Comparison of ENCODE assay signal across 1 cellular context in the genomic region with DNA sequence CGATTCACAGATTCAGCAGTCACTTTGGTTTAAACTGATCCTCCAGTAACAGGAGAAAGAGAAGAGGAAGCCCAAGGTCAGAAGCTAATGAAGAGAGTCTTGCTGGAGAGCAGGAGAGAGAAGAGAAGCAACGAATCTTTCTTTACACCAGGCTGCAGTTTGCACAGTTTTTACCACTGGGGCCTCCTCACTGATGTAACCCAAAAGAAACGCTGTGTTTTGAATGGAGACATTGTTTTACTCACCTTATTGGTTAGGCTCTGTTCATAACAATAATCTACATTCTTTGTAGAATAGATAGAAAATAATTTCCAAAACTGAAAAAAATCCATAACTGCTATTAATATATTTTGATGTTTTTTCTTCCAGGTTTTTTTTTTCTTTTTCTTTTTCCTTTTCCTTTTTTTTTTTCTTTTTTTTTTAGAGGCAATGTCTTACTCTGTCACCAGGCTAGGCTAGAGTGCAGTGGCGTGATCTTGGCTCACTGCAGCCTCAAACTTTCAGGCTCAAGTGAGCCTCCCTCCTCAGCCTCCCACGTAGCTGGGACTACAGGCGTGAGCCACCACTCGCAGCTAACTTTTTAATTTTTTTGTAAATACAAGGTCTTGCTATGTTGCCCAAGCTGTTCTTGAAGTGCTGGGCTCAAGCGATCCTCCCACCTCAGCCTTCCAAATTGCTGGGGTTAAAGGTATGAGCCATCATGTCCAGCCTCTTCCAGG.
TF ChIP-seq lines count a peak whose summit lies in the region.

No MANE protein-coding gene starts in this region.

TF ChIP-seq in A549, 52 proteins besides CTCF, POLR2A, EP300 and RAD21 (continued from another document):
- TF ChIP-seq RCOR1 (IDR thresholded peaks at IDR 0.05; ENCODE audit: low read depth, low read length) (no peak), FOSL2 (IDR thresholded peaks at IDR 0.05) (no peak), FOSL2 (CRISPR knock-in tag; IDR thresholded peaks at IDR 0.05) (no peak)
- TF ChIP-seq, protein P1, sequence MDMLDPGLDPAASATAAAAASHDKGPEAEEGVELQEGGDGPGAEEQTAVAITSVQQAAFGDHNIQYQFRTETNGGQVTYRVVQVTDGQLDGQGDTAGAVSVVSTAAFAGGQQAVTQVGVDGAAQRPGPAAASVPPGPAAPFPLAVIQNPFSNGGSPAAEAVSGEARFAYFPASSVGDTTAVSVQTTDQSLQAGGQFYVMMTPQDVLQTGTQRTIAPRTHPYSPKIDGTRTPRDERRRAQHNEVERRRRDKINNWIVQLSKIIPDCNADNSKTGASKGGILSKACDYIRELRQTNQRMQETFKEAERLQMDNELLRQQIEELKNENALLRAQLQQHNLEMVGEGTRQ (IDR thresholded peaks at IDR 0.05): no peak
